Comparison of ENCODE assay signal across 9 cellular contexts in the genomic region with DNA sequence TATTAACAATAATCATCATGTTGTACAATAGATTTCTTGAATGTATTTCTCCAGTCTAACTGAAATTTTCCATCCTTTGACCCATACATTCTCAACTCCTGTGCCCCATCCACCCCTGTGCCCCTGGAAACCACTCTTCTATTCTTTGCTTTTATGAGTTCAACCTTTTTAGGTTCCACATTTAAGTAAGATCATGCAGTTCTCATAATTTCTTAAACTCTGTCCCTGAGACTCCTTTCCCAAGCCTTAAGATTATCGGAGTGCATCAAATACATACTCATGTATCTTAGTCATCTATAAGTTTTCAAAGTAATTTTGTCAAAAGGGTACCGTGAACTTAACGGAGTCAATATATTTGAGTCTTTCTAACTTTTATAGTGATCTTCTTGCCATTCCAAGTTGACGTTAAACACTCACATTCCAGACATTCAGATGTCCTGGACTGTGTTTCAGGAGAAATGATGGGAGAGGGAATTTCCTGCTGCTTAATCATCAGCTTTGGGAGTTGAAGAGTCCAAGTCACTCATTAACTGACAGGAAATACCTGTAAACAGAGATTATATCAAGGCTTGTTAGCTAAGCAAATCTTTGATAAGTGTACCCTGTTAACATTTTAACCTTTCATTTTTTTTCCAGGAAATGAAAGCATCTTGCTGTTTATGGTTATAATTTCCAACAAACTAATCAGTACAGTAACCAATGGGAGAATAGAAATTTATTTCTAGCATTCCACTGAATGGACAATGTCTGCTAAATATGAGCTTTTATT.
DNase-seq lines count a peak whose midpoint lies in the region; ATAC-seq and TF ChIP-seq lines count a peak whose summit lies in the region.
"Had no signal": no experiment of that assay in that cellular context is flagged by ENCODE, and none has a peak within 500 bp of the region (broad histone marks: within the 10 kb centered on the region; RNA-seq: fewer than 3 reads in every experiment).

No MANE protein-coding gene starts in this region.

- H3F3A ChIP-seq in smooth muscle cell (ENCODE audit: low read depth): peaks cover 16% of the 10 kb centered on the region

- H3K27ac ChIP-seq in smooth muscle cell (ENCODE audit: low read depth): peak overlapping the region; percentile 89
- H3K27ac ChIP-seq: neutrophil had no signal

- H3K9me3 ChIP-seq in smooth muscle cell (replicated peaks; ENCODE audit: low read depth): no peaks in the 10 kb centered on the region
- H3K9me3 ChIP-seq: neutrophil had no signal

- peaks cover 40% of the 10 kb centered on the region for H3K4me1 ChIP-seq in smooth muscle cell (ENCODE audit: low read depth)

- H3K27me3 ChIP-seq in smooth muscle cell (ENCODE audit: low read depth): no peaks in the 10 kb centered on the region
- H3K27me3 ChIP-seq: neutrophil had no signal

- DNase-seq in HFF-Myc (ENCODE audit: extremely low read depth, low read depth): peak; percentile 59
- DNase-seq in SW480 (ENCODE audit: low spot score): peak; percentile 37
- DNase-seq in islet precursor cell: peak; percentile 79
- DNase-seq in smooth muscle cell (lab: John Stamatoyannopoulos, UW; ENCODE audit: unreplicated experiment): no peak
- no peak for DNase-seq in SHP77 treated with DMSO at 0.1 percent for 48 hours (lab: John Stamatoyannopoulos, UW)
- no peak for DNase-seq in stimulated activated naive CD8-positive, alpha-beta T cell treated with anti-CD3 and anti-CD28 coated beads, Interleukin-15, amount 100 ng/mL, for 72 hours
- DNase-seq: activated T-cell treated with anti-CD3 and anti-CD28 coated beads, Interleukin-2, amount 50 U/mL, for 48 hours had no signal

- H3K4me1 Mint-ChIP-seq in stimulated activated naive CD8-positive, alpha-beta T cell treated with anti-CD3 and anti-CD28 coated beads, Interleukin-15, amount 100 ng/mL, for 72 hours: no peaks in the 10 kb centered on the region

- no peak for ATAC-seq in HG02884 (IDR thresholded peaks at IDR 0.05; ENCODE audit: unreplicated experiment)
- ATAC-seq in stimulated activated naive CD8-positive, alpha-beta T cell treated with anti-CD3 and anti-CD28 coated beads, Interleukin-15, amount 100 ng/mL, for 72 hours: no peak

- H3K4me3 ChIP-seq in HFF-Myc (replicated peaks; ENCODE audit: low read depth, low read length): no peak overlapping the region
- peak overlapping the region; percentile 2 for H3K4me3 ChIP-seq in smooth muscle cell

- no peak overlapping the region for H2AFZ ChIP-seq in smooth muscle cell (ENCODE audit: low read depth)

- no peaks in the 10 kb centered on the region for H4K20me1 ChIP-seq in smooth muscle cell (ENCODE audit: low read depth)

- H3K9me3 Mint-ChIP-seq in stimulated activated naive CD8-positive, alpha-beta T cell treated with anti-CD3 and anti-CD28 coated beads, Interleukin-15, amount 100 ng/mL, for 72 hours: no peaks in the 10 kb centered on the region

- no peak overlapping the region for H3K27ac Mint-ChIP-seq in stimulated activated naive CD8-positive, alpha-beta T cell treated with anti-CD3 and anti-CD28 coated beads, Interleukin-15, amount 100 ng/mL, for 72 hours

- H3K27me3 Mint-ChIP-seq in stimulated activated naive CD8-positive, alpha-beta T cell treated with anti-CD3 and anti-CD28 coated beads, Interleukin-15, amount 100 ng/mL, for 72 hours: no peaks in the 10 kb centered on the region

- no peak for TF ChIP-seq CTCF in HFF-Myc (IDR thresholded peaks at IDR 0.05; ENCODE audit: low read depth, low read length, missing control alignments)
- no peak for TF ChIP-seq CTCF in smooth muscle cell (IDR thresholded peaks at IDR 0.05; ENCODE audit: borderline replicate concordance, insufficient read depth, poor library complexity, severe bottlenecking)

- peak overlapping the region; percentile 7 for H3K9ac ChIP-seq in smooth muscle cell (ENCODE audit: low read depth)

- no peaks in the 10 kb centered on the region for H3K36me3 ChIP-seq in smooth muscle cell (ENCODE audit: low read depth)
- H3K36me3 ChIP-seq: neutrophil had no signal

- WGBS in smooth muscle cell (ENCODE audit: low lambda C conversion rate): 5% methylated on average over 4 of the region's 4 CpGs

- no peaks in the 10 kb centered on the region for H3K79me2 ChIP-seq in smooth muscle cell (ENCODE audit: low read depth)

- no peak overlapping the region for H3K4me3 Mint-ChIP-seq in stimulated activated naive CD8-positive, alpha-beta T cell treated with anti-CD3 and anti-CD28 coated beads, Interleukin-15, amount 100 ng/mL, for 72 hours

- H3K4me2 ChIP-seq in smooth muscle cell: peak overlapping the region; percentile 76

Comparison
In these comparisons a context has a peak if more than half of its experiments do, and no peak if none do; other contexts are left out.
1. DNase-seq: peak in HFF-Myc (single experiment), SW480 (single experiment) and islet precursor cell (single experiment); none in smooth muscle cell (single experiment), SHP77 treated with DMSO at 0.1 percent for 48 hours (single experiment) and stimulated activated naive CD8-positive, alpha-beta T cell treated with anti-CD3 and anti-CD28 coated beads, Interleukin-15, amount 100 ng/mL, for 72 hours (0 of 2).